Comparison of ENCODE assay signal across 8 cellular contexts in the genomic region with DNA sequence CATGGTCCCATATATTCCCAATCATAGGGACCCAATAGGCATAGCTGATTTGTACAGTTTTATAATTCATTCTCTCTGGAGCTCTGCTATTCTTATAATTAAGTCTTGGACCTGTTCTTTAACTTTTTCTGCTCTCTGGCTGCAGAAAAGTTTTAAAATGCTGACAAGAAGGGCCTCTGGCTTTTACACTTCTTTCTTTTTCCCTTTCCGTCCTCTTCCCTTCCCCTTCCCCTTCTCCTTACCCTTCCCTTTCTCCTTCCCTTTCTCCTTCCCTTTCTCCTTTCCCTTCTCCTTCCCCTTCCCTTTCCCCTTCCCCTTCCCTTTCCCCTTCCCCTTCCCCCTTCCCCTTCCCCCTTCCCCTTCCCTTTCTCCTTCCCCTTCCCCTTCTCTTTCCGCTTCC.
"Had no signal": no experiment of that assay in that cellular context is flagged by ENCODE, and none has a peak within 500 bp of the region (broad histone marks: within the 10 kb centered on the region; RNA-seq: fewer than 3 reads in every experiment).

No MANE protein-coding gene starts in this region.

- FAIRE-seq: G401.6, GM12878, GM12891, GM12892, GM18507, GM19239 had no signal

- ATAC-seq: GM12878 had no signal

- H3K4me3 ChIP-seq: GM12878 had no signal

- DNase-seq: GDM1, GF-D8 had no signal
